In genomic region chr21:38306833-38307232, GRCh38 we compare ENCODE assay signal across 16 cellular contexts. TPM values are rescaled to one million over a fixed set of nuclear protein-coding genes. Genes with fewer than 3 reads are reported as not detected.
DNase-seq lines count a peak whose midpoint lies in the region; ATAC-seq, FAIRE-seq and TF ChIP-seq lines count a peak whose summit lies in the region.
"Had no signal": no experiment of that assay in that cellular context is flagged by ENCODE, and none has a peak within 500 bp of the region (broad histone marks: within the 10 kb centered on the region; RNA-seq: fewer than 3 reads in every experiment).

No MANE protein-coding gene starts in this region.

- ATAC-seq in GM21367 (IDR thresholded peaks at IDR 0.05; ENCODE audit: unreplicated experiment) (no peak), HepG2 (no peak)
- ATAC-seq: mucosa of descending colon, Right ventricle myocardium inferior had no signal

- H3K4me1 Mint-ChIP-seq in Calu3 (ENCODE audit: low read depth, unreplicated experiment), result peaks cover 17% of the 10 kb centered on the region
- peaks cover 7% of the 10 kb centered on the region for H3K4me1 Mint-ChIP-seq in activated naive CD8-positive, alpha-beta T cell treated with anti-CD3 and anti-CD28 coated beads for 36 hours

- H2AFZ ChIP-seq in SK-N-SH (ENCODE audit: low read depth) (peak overlapping the region; percentile 64), fibroblast of lung (ENCODE audit: low read length) (peak overlapping the region; percentile 3), HepG2 (ENCODE audit: low read length) (no peak overlapping the region)

- no peaks in the 10 kb centered on the region for H4K20me1 ChIP-seq in SK-N-SH (ENCODE audit: insufficient read depth)
- H4K20me1 ChIP-seq in fibroblast of lung (ENCODE audit: control insufficient read depth, extremely low read depth, insufficient read depth, low read length), result no peaks in the 10 kb centered on the region
- no peaks in the 10 kb centered on the region for H4K20me1 ChIP-seq in HepG2 (ENCODE audit: insufficient read depth, low read length)

- no peaks in the 10 kb centered on the region for H3K27me3 Mint-ChIP-seq in Calu3 (ENCODE audit: unreplicated experiment)
- H3K27me3 Mint-ChIP-seq in activated naive CD8-positive, alpha-beta T cell treated with anti-CD3 and anti-CD28 coated beads for 36 hours, result no peaks in the 10 kb centered on the region

- TF ChIP-seq CTCF in Calu3 (IDR thresholded peaks at IDR 0.05; ENCODE audit: unreplicated experiment) (no peak), SK-N-SH (IDR thresholded peaks at IDR 0.05) (no peak), fibroblast of lung (conservative IDR thresholded peaks at IDR 0.05 in 1 of 2, IDR thresholded peaks at IDR 0.05 in 1 of 2; ENCODE audit: low read depth in 1 of 2, low read length in 2 of 2) (no peak), retinal pigment epithelial cell (conservative IDR thresholded peaks at IDR 0.05; ENCODE audit: low read depth, low read length) (no peak), HepG2 (CRISPR knock-in tag; IDR thresholded peaks at IDR 0.05) (no peak)

- no peaks in the 10 kb centered on the region for H3K36me3 Mint-ChIP-seq in Calu3 (ENCODE audit: insufficient read depth, unreplicated experiment)
- no peaks in the 10 kb centered on the region for H3K36me3 Mint-ChIP-seq in activated naive CD8-positive, alpha-beta T cell treated with anti-CD3 and anti-CD28 coated beads for 36 hours

- H3K4me3 ChIP-seq in SK-N-SH (ENCODE audit: low read depth in 2 of 2, low read length in 1 of 2), result peak overlapping the region; percentile 21 to 25; a peak in 2 of 4 replicates
- H3K4me3 ChIP-seq in fibroblast of lung (replicated peaks in 1 of 4; ENCODE audit: control extremely low read depth in 1 of 4, insufficient read depth in 1 of 4, low read depth in 3 of 4, low read length in 4 of 4), result peak overlapping the region in 2 of 4 experiments; percentile 22 to 25
- no peak overlapping the region for H3K4me3 ChIP-seq in retinal pigment epithelial cell (ENCODE audit: low read length)
- H3K4me3 ChIP-seq in HepG2 (replicated peaks in 1 of 3; ENCODE audit: insufficient read depth in 1 of 3, low read depth in 2 of 3, low read length in 3 of 3), result no peak overlapping the region
- H3K4me3 ChIP-seq: mucosa of descending colon, right lobe of liver, vagina had no signal

- DNase-seq in Calu3 (no peak), SK-N-SH (no peak), fibroblast of lung (ENCODE audit: low read depth in 2 of 2) (peak; percentile 95 to 99), retinal pigment epithelial cell (ENCODE audit: low read depth) (peak; percentile 98), UCSD-AML1 (lab: John Stamatoyannopoulos, UW; ENCODE audit: unreplicated experiment) (no peak), HepG2 (ENCODE audit: low spot score) (no peak)
- DNase-seq in activated naive CD8-positive, alpha-beta T cell treated with anti-CD3 and anti-CD28 coated beads for 36 hours, result no peak
- DNase-seq: activated CD4-positive, CD25-positive, alpha-beta regulatory T cell treated with anti-CD3 and anti-CD28 coated beads, Interleukin-2, amount 50 U/mL, for 72 hours; cerebellar nuclear complex; hippocampal formation; mucosa of descending colon; right lobe of liver had no signal

- TF ChIP-seq EP300 in SK-N-SH (IDR thresholded peaks at IDR 0.05; ENCODE audit: borderline replicate concordance in 1 of 2, low read depth in 1 of 2, low read length in 1 of 2) (no peak), HepG2 (IDR thresholded peaks at IDR 0.05; ENCODE audit: low read depth in 2 of 2, low read length in 2 of 2) (no peak), HepG2 (CRISPR knock-in tag; IDR thresholded peaks at IDR 0.05; ENCODE audit: borderline replicate concordance) (no peak)

- no peak for TF ChIP-seq POLR2A in HepG2 (IDR thresholded peaks at IDR 0.05; ENCODE audit: insufficient read depth in 1 of 2, low read depth in 2 of 2, low read length in 2 of 2)

- H3K4me2 ChIP-seq in SK-N-SH (peak overlapping the region; percentile 46; the same call in 1 of the 2 replicates), fibroblast of lung (ENCODE audit: extremely low read depth, insufficient read depth, low read length) (peak overlapping the region; percentile 55), HepG2 (ENCODE audit: low read depth, low read length) (no peak overlapping the region)

- peak overlapping the region; percentile 10 for H3K4me3 Mint-ChIP-seq in Calu3 (ENCODE audit: low read depth, unreplicated experiment)
- no peak overlapping the region for H3K4me3 Mint-ChIP-seq in activated naive CD8-positive, alpha-beta T cell treated with anti-CD3 and anti-CD28 coated beads for 36 hours
- H3K4me3 Mint-ChIP-seq: activated T-helper 1 cell treated with anti-CD3 and anti-CD28 coated beads, Interleukin-12 subunit alpha, Interleukin-12 subunit beta, Interleukin-2, Interleukin-4 antibody, amounts not matched to agents 30 ng/mL and 10 ng/mL and 1 ng/mL, durations not matched to agents 14 hours and 24 hours and 36 hours had no signal

- no peaks in the 10 kb centered on the region for H3K36me3 ChIP-seq in SK-N-SH (replicated peaks in 1 of 2; ENCODE audit: control insufficient read depth in 1 of 2, insufficient read depth in 2 of 2, low read length in 1 of 2)
- H3K36me3 ChIP-seq in fibroblast of lung (ENCODE audit: control insufficient read depth, insufficient read depth, low read length), result no peaks in the 10 kb centered on the region
- H3K36me3 ChIP-seq in HepG2 (replicated peaks in 1 of 2; ENCODE audit: control insufficient read depth in 1 of 2, insufficient read depth in 2 of 2, low read length in 2 of 2), result no peaks in the 10 kb centered on the region
- H3K36me3 ChIP-seq: right lobe of liver, vagina had no signal

- TF ChIP-seq RAD21 in SK-N-SH (IDR thresholded peaks at IDR 0.05; ENCODE audit: low read length) (no peak), HepG2 (CRISPR knock-in tag; IDR thresholded peaks at IDR 0.05) (no peak)

- H3F3A ChIP-seq in SK-N-SH (replicated peaks; ENCODE audit: insufficient read depth), result peaks cover 17% of the 10 kb centered on the region

- H3K9ac ChIP-seq in SK-N-SH (peak overlapping the region; percentile 42; the same call in 1 of the 2 replicates), fibroblast of lung (ENCODE audit: insufficient read depth, low read length) (peak overlapping the region; percentile 34), HepG2 (ENCODE audit: insufficient read depth, low read depth, low read length) (no peak overlapping the region)

- H3K79me2 ChIP-seq in SK-N-SH (ENCODE audit: insufficient read depth) (no peaks in the 10 kb centered on the region), fibroblast of lung (ENCODE audit: control insufficient read depth, insufficient read depth, low read length) (no peaks in the 10 kb centered on the region), HepG2 (ENCODE audit: insufficient read depth, low read length) (no peaks in the 10 kb centered on the region)

- BruUV-seq in Calu3 (replicated peaks; lab: Mats Ljungman, UMichigan) (no TSS peak), HepG2 (replicated peaks; lab: Mats Ljungman, UMichigan) (no TSS peak)

- H3K27ac ChIP-seq in SK-N-SH (ENCODE audit: low read depth in 2 of 2, low read length in 1 of 2) (peak overlapping the region in 1 of 2 experiments; percentile 85; a peak in 2 of 4 replicates), fibroblast of lung (ENCODE audit: insufficient read depth, low read length) (peak overlapping the region; percentile 83), HepG2 (ENCODE audit: extremely low read length, insufficient read depth, low read length) (no peak overlapping the region)
- H3K27ac ChIP-seq: vagina had no signal

- in situ Hi-C loops in HepG2 (cut with HindIII; ENCODE audit: extremely low pct_ligation_motif_present, low pct_unique_long_range_greater_than_20kb), result no loop called here

- POLR2A ChIA-PET in SK-N-SH (lab: Yijun Ruan, JAX) (no interaction called here), HepG2 (lab: Yijun Ruan, JAX) (no interaction called here)

- no peaks in the 10 kb centered on the region for H3K9me3 Mint-ChIP-seq in Calu3 (ENCODE audit: low read depth, unreplicated experiment)
- H3K9me3 Mint-ChIP-seq in activated naive CD8-positive, alpha-beta T cell treated with anti-CD3 and anti-CD28 coated beads for 36 hours, result no peaks in the 10 kb centered on the region
- H3K9me3 Mint-ChIP-seq: activated T-helper 1 cell treated with anti-CD3 and anti-CD28 coated beads, Interleukin-12 subunit alpha, Interleukin-12 subunit beta, Interleukin-2, Interleukin-4 antibody, amounts not matched to agents 30 ng/mL and 10 ng/mL and 1 ng/mL, durations not matched to agents 14 hours and 24 hours and 36 hours had no signal

- FAIRE-seq in HepG2 (lab: Jason Lieb, UNC), result no peak

- peak overlapping the region; percentile 53 for H3K27ac Mint-ChIP-seq in Calu3 (ENCODE audit: unreplicated experiment)
- H3K27ac Mint-ChIP-seq in activated naive CD8-positive, alpha-beta T cell treated with anti-CD3 and anti-CD28 coated beads for 36 hours, result no peak overlapping the region
- H3K27ac Mint-ChIP-seq: activated T-helper 1 cell treated with anti-CD3 and anti-CD28 coated beads, Interleukin-12 subunit alpha, Interleukin-12 subunit beta, Interleukin-2, Interleukin-4 antibody, amounts not matched to agents 30 ng/mL and 10 ng/mL and 1 ng/mL, durations not matched to agents 14 hours and 24 hours and 36 hours had no signal

- no peaks in the 10 kb centered on the region for H3K9me2 ChIP-seq in SK-N-SH

- WGBS in SK-N-SH (ENCODE audit: low lambda C conversion rate), result 52% methylated on average over 2 of the region's 2 CpGs
- 78% methylated on average over 2 of the region's 2 CpGs for WGBS in HepG2 (ENCODE audit: low lambda C conversion rate)

- no peaks in the 10 kb centered on the region for H3K9me3 ChIP-seq in SK-N-SH
- H3K9me3 ChIP-seq in fibroblast of lung (ENCODE audit: control insufficient read depth, insufficient read depth, low read depth, low read length), result no peaks in the 10 kb centered on the region
- no peaks in the 10 kb centered on the region for H3K9me3 ChIP-seq in HepG2 (ENCODE audit: low read length)
- H3K9me3 ChIP-seq: mucosa of descending colon, right lobe of liver, vagina had no signal

- CTCF ChIA-PET in Calu3 (lab: Charles Lee), result interaction anchor here (0.6 to 1.8 kb wide), 6 partner anchors 37 to 1472 kb away, joined by 3 to 6 read pairs (median 5); no protein-coding TSS in a partner anchor
- CTCF ChIA-PET in SK-N-SH (lab: Yijun Ruan, JAX), result interaction anchor here (0.8 to 1.1 kb wide), 2 partner anchors 11 to 595 kb away, joined by 3 to 4 read pairs; no protein-coding TSS in a partner anchor
- CTCF ChIA-PET in HepG2 (lab: Yijun Ruan, JAX; ENCODE audit: low intra/inter-chr PET ratio, low total read pairs), result no interaction called here

- 0 out of 4 replicates have a peak, but pooled peaks cover 0 to 5% of the 10 kb centered on the region in 2 experiments for H3K4me1 ChIP-seq in SK-N-SH (ENCODE audit: control insufficient read depth in 1 of 2, insufficient read depth in 2 of 2, low read depth in 1 of 2, low read length in 1 of 2)
- H3K4me1 ChIP-seq in fibroblast of lung (ENCODE audit: control insufficient read depth, extremely low read depth, insufficient read depth, low read length), result peaks cover 7% of the 10 kb centered on the region
- H3K4me1 ChIP-seq in HepG2 (ENCODE audit: insufficient read depth, low read length), result no peaks in the 10 kb centered on the region
- H3K4me1 ChIP-seq: vagina had no signal

- intact Hi-C loops in Calu3 (cut with micrococcal nuclease; ENCODE audit: unreplicated experiment) (no loop called here), HepG2 (cut with micrococcal nuclease; ENCODE audit: unreplicated experiment) (no loop called here)

- H3K27me3 ChIP-seq in SK-N-SH (ENCODE audit: insufficient read depth) (no peaks in the 10 kb centered on the region), fibroblast of lung (ENCODE audit: control insufficient read depth, insufficient read depth, low read length) (no peaks in the 10 kb centered on the region), HepG2 (ENCODE audit: control insufficient read depth in 1 of 2, insufficient read depth in 2 of 2, low read length in 2 of 2) (no peaks in the 10 kb centered on the region)
- H3K27me3 ChIP-seq: right lobe of liver, vagina had no signal

RNA-seq across cellular contexts. Expression of gene KCNJ15, which starts 50.0 kb away (rescaled TPM):
- 34.8 and 48.0 TPM in 2 replicates for total RNA-seq in Calu3 (2022)
- 0.02 and 0.03 TPM in 2 replicates for polyA plus RNA-seq in SK-N-SH (2012; rRNA removed)
- 0.06 and 0.08 TPM in 2 replicates for polyA plus RNA-seq in SK-N-SH (2012; cell fraction: cytosol; rRNA removed)
- 0.04 TPM in 1 of 2 replicates, not detected in the other for polyA plus RNA-seq in SK-N-SH (2012; cell fraction: nucleus; rRNA removed)
- 0.83 and 1.5 TPM in 2 replicates for total RNA-seq in fibroblast of lung
- polyA plus RNA-seq in fibroblast of lung, result 0.44 and 3.2 TPM in 2 replicates
- polyA plus RNA-seq in fibroblast of lung (2012), result 0.20 and 1.5 TPM in 2 replicates
- polyA minus RNA-seq in fibroblast of lung (ENCODE audit: low replicate concordance), result 18.1 TPM in 1 of 2 replicates, not detected in the other
- total RNA-seq in HepG2 (2016; rRNA removed; fragmentation: Illumina TruSeq; extraction: Trizol), result not detected in 2 replicates
- total RNA-seq in HepG2 (2016; cell fraction: cytosol; rRNA removed; fragmentation: Illumina TruSeq; extraction: Trizol; ENCODE audit: low read depth), result not detected in 2 replicates
- not detected in 2 replicates for total RNA-seq in HepG2 (2016; cell fraction: insoluble cytoplasmic fraction; rRNA removed; fragmentation: Illumina TruSeq; extraction: Trizol)
- total RNA-seq in HepG2 (2016; cell fraction: membrane; rRNA removed; fragmentation: Illumina TruSeq; extraction: Trizol), result not detected in 2 replicates
- total RNA-seq in HepG2 (2016; cell fraction: nucleus; rRNA removed; fragmentation: Illumina TruSeq; extraction: Trizol), result not detected in 2 replicates
- not detected in 2 replicates for polyA plus RNA-seq in HepG2 (2011; rRNA removed)
- not detected in 2 replicates for polyA plus RNA-seq in HepG2 (2011; cell fraction: cytosol; rRNA removed)
- polyA plus RNA-seq in HepG2 (2011; cell fraction: nucleus; rRNA removed), result not detected in 2 replicates
- polyA plus RNA-seq in HepG2 (2012), result not detected in 2 replicates
- not detected in 2 replicates for polyA plus RNA-seq in HepG2 (2016; cell fraction: cytosol; fragmentation: Illumina TruSeq; extraction: Trizol; ENCODE audit: low read depth)
- not detected in 2 replicates for polyA plus RNA-seq in HepG2 (2016; cell fraction: insoluble cytoplasmic fraction; fragmentation: Illumina TruSeq; extraction: Trizol; ENCODE audit: low read depth)
- not detected in 2 replicates for polyA plus RNA-seq in HepG2 (2016; cell fraction: membrane; fragmentation: Illumina TruSeq; extraction: Trizol; ENCODE audit: low read depth)
- polyA plus RNA-seq in HepG2 (2016; cell fraction: nucleus; fragmentation: Illumina TruSeq; extraction: Trizol; ENCODE audit: insufficient read depth, low read depth), result not detected in 2 replicates
- 2.6 TPM in 1 of 2 replicates, not detected in the other for polyA minus RNA-seq in HepG2 (2011; rRNA and poly(A)+ RNA removed; ENCODE audit: low replicate concordance)
- polyA minus RNA-seq in HepG2 (2011; cell fraction: cytosol; rRNA and poly(A)+ RNA removed), result not detected in 2 replicates
- polyA minus RNA-seq in HepG2 (2011; cell fraction: nucleus; rRNA and poly(A)+ RNA removed), result not detected in 2 replicates
- 1 to 10 TPM in 1 of 2 experiments, under 1 TPM in 1; 0.36 to 1.1 TPM for total RNA-seq in activated naive CD8-positive, alpha-beta T cell treated with anti-CD3 and anti-CD28 coated beads for 36 hours

Comparison
In these comparisons a context has a peak if more than half of its experiments do, and no peak if none do; other contexts are left out.
1. DNase-seq: peak in fibroblast of lung (2 of 2) and retinal pigment epithelial cell (single experiment); none in Calu3 (single experiment), SK-N-SH (single experiment), UCSD-AML1 (single experiment), HepG2 (single experiment) and activated naive CD8-positive, alpha-beta T cell treated with anti-CD3 and anti-CD28 coated beads for 36 hours (single experiment).
2. H3K4me3 ChIP-seq: peak in SK-N-SH (2 of 2); none in retinal pigment epithelial cell (single experiment) and HepG2 (0 of 3).
3. RNA of gene KCNJ15, which starts 50.0 kb away (total RNA-seq): 34.8 to 48.0 TPM in Calu3; 0.36 to 1.1 TPM in activated naive CD8-positive, alpha-beta T cell treated with anti-CD3 and anti-CD28 coated beads for 36 hours, 0.83 to 1.5 TPM in fibroblast of lung and not detected in HepG2; every median in the first group is over 10 times any median in the second.